8 cellular contexts compared by ENCODE assay signal in genomic region chr6:34657037-34657306, GRCh38. TPM values are rescaled to one million over a fixed set of nuclear protein-coding genes. Genes with fewer than 3 reads are reported as not detected.
DNase-seq lines count a peak whose midpoint lies in the region; ATAC-seq, FAIRE-seq and TF ChIP-seq lines count a peak whose summit lies in the region.

No MANE protein-coding gene starts in this region.

- H3K9me3 Mint-ChIP-seq in activated CD4-positive, alpha-beta T cell treated with anti-CD3 and anti-CD28 coated beads, Interleukin-2, amount 10 ng/mL, durations not matched to agents 7 days and 5 days: no peaks in the 10 kb centered on the region
- no peaks in the 10 kb centered on the region for H3K9me3 Mint-ChIP-seq in activated T-helper 2 cell treated with anti-CD3 and anti-CD28 coated beads, Interferon-gamma antibody, Interleukin-2, Interleukin-4, amounts not matched to agents 10 μg/mL and 5 μg/mL and 100 μg/mL, durations not matched to agents 14 hours and 24 hours and 36 hours

- dilution Hi-C loops in keratinocyte (cut with MboI; ENCODE audit: extremely low pct_ligation_motif_present, low sequenced_read_pairs): no loop called here

- peak overlapping the region; percentile 93 for H3K27ac Mint-ChIP-seq in activated CD4-positive, alpha-beta T cell treated with anti-CD3 and anti-CD28 coated beads, Interleukin-2, amount 10 ng/mL, durations not matched to agents 7 days and 5 days
- H3K27ac Mint-ChIP-seq in activated T-helper 2 cell treated with anti-CD3 and anti-CD28 coated beads, Interferon-gamma antibody, Interleukin-2, Interleukin-4, amounts not matched to agents 10 μg/mL and 5 μg/mL and 100 μg/mL, durations not matched to agents 14 hours and 24 hours and 36 hours: peak overlapping the region; percentile 97

- ATAC-seq in thoracic aorta (ENCODE audit: insufficient number of reproducible peaks, low FRiP score, low read depth): no peak
- ATAC-seq in HG03457 (IDR thresholded peaks at IDR 0.05; ENCODE audit: unreplicated experiment): no peak
- ATAC-seq in HG02642 (IDR thresholded peaks at IDR 0.05; ENCODE audit: poor library complexity, unreplicated experiment): no peak

- H3K4me1 Mint-ChIP-seq in activated CD4-positive, alpha-beta T cell treated with anti-CD3 and anti-CD28 coated beads, Interleukin-2, amount 10 ng/mL, durations not matched to agents 7 days and 5 days: peaks cover 57% of the 10 kb centered on the region
- peaks cover 47% of the 10 kb centered on the region for H3K4me1 Mint-ChIP-seq in activated T-helper 2 cell treated with anti-CD3 and anti-CD28 coated beads, Interferon-gamma antibody, Interleukin-2, Interleukin-4, amounts not matched to agents 10 μg/mL and 5 μg/mL and 100 μg/mL, durations not matched to agents 14 hours and 24 hours and 36 hours (ENCODE audit: low read depth)

- no peaks in the 10 kb centered on the region for H3K9me3 ChIP-seq in keratinocyte (ENCODE audit: control insufficient read depth, low read depth, low read length)
- H3K9me3 ChIP-seq in thoracic aorta: no peaks in the 10 kb centered on the region

- H3K27me3 Mint-ChIP-seq in activated CD4-positive, alpha-beta T cell treated with anti-CD3 and anti-CD28 coated beads, Interleukin-2, amount 10 ng/mL, durations not matched to agents 7 days and 5 days: no peaks in the 10 kb centered on the region
- H3K27me3 Mint-ChIP-seq in activated T-helper 2 cell treated with anti-CD3 and anti-CD28 coated beads, Interferon-gamma antibody, Interleukin-2, Interleukin-4, amounts not matched to agents 10 μg/mL and 5 μg/mL and 100 μg/mL, durations not matched to agents 14 hours and 24 hours and 36 hours (ENCODE audit: low read depth): no peaks in the 10 kb centered on the region

- H3K36me3 ChIP-seq in keratinocyte (ENCODE audit: control insufficient read depth in 2 of 2, extremely low read depth in 1 of 2, insufficient read depth in 2 of 2, low read length in 2 of 2) (peaks cover 12 to 14% of the 10 kb centered on the region in 2 experiments), thoracic aorta (no peaks in the 10 kb centered on the region)

- peak overlapping the region in 2 of 3 experiments; percentile 65 to 71 for H3K4me3 ChIP-seq in keratinocyte (ENCODE audit: control insufficient read depth in 2 of 3, extremely low read depth in 1 of 3, insufficient read depth in 2 of 3, low read depth in 1 of 3, low read length in 3 of 3)
- H3K4me3 ChIP-seq in thoracic aorta: peak overlapping the region; percentile 63

- H3K4me1 ChIP-seq in keratinocyte (ENCODE audit: control insufficient read depth, extremely low read depth, insufficient read depth, low read length): peaks cover 34% of the 10 kb centered on the region
- H3K4me1 ChIP-seq in thoracic aorta (ENCODE audit: control insufficient read depth in 1 of 2, low read depth in 2 of 2): peaks cover 30 to 34% of the 10 kb centered on the region in 2 donors

- no peaks in the 10 kb centered on the region for H3K9me1 ChIP-seq in keratinocyte (ENCODE audit: control insufficient read depth, extremely low read depth, insufficient read depth, low read length)

- H3K27ac ChIP-seq in keratinocyte (ENCODE audit: control insufficient read depth, insufficient read depth, low read length) (peak overlapping the region; percentile 95), thoracic aorta (peak overlapping the region; percentile 74 to 80)

- H4K20me1 ChIP-seq in keratinocyte (ENCODE audit: control insufficient read depth, extremely low read depth, insufficient read depth, low read length): no peaks in the 10 kb centered on the region

- H3K79me2 ChIP-seq in keratinocyte (ENCODE audit: control insufficient read depth, insufficient read depth, low read length): peaks cover 76% of the 10 kb centered on the region

- peak overlapping the region; percentile 66 for H3K4me3 Mint-ChIP-seq in activated CD4-positive, alpha-beta T cell treated with anti-CD3 and anti-CD28 coated beads, Interleukin-2, amount 10 ng/mL, durations not matched to agents 7 days and 5 days
- peak overlapping the region; percentile 78 for H3K4me3 Mint-ChIP-seq in activated T-helper 2 cell treated with anti-CD3 and anti-CD28 coated beads, Interferon-gamma antibody, Interleukin-2, Interleukin-4, amounts not matched to agents 10 μg/mL and 5 μg/mL and 100 μg/mL, durations not matched to agents 14 hours and 24 hours and 36 hours (ENCODE audit: low read depth)

- FAIRE-seq in keratinocyte (lab: Jason Lieb, UNC): no peak

- peaks cover 20% of the 10 kb centered on the region for H3K36me3 Mint-ChIP-seq in activated CD4-positive, alpha-beta T cell treated with anti-CD3 and anti-CD28 coated beads, Interleukin-2, amount 10 ng/mL, durations not matched to agents 7 days and 5 days (ENCODE audit: low read depth)
- peaks cover 25% of the 10 kb centered on the region for H3K36me3 Mint-ChIP-seq in activated T-helper 2 cell treated with anti-CD3 and anti-CD28 coated beads, Interferon-gamma antibody, Interleukin-2, Interleukin-4, amounts not matched to agents 10 μg/mL and 5 μg/mL and 100 μg/mL, durations not matched to agents 14 hours and 24 hours and 36 hours (ENCODE audit: low read depth)

- H3K27me3 ChIP-seq in keratinocyte (ENCODE audit: control insufficient read depth, extremely low read depth, insufficient read depth, low read length) (no peaks in the 10 kb centered on the region), thoracic aorta (replicated peaks; ENCODE audit: insufficient read depth) (no peaks in the 10 kb centered on the region)

- intact Hi-C loops in activated T-helper 2 cell treated with anti-CD3 and anti-CD28 coated beads, Interferon-gamma antibody, Interleukin-2, Interleukin-4, amounts not matched to agents 10 μg/mL and 5 μg/mL and 100 μg/mL, durations not matched to agents 14 hours and 24 hours and 36 hours (cut with micrococcal nuclease): loop anchor here (2.0 to 5.0 kb wide), 2 partner anchors 40 to 45 kb away; partner anchors contain the start of gene ILRUN

- DNase-seq in activated CD4-positive, alpha-beta T cell treated with anti-CD3 and anti-CD28 coated beads, Interleukin-2, amount 10 ng/mL, durations not matched to agents 7 days and 5 days: no peak
- DNase-seq in activated CD4-positive, alpha-beta T cell treated with anti-CD3 and anti-CD28 coated beads for 4 hours: no peak
- no peak for DNase-seq in activated T-helper 2 cell treated with anti-CD3 and anti-CD28 coated beads, Interferon-gamma antibody, Interleukin-2, Interleukin-4, amounts not matched to agents 10 μg/mL and 5 μg/mL and 100 μg/mL, durations not matched to agents 14 hours and 24 hours and 36 hours (ENCODE audit: low spot score)
- DNase-seq in keratinocyte (ENCODE audit: low read depth, low spot score) (no peak), thoracic aorta (ENCODE audit: low spot score) (no peak), NCI-H1436 (lab: John Stamatoyannopoulos, UW) (no peak)

- POLR2A ChIA-PET in activated CD4-positive, alpha-beta T cell treated with anti-CD3 and anti-CD28 coated beads, Interleukin-2, amount 10 ng/mL, durations not matched to agents 7 days and 5 days (lab: Charles Lee): interaction anchor here (0.6 kb wide), 1 partner anchor 15 kb away, joined by 3 read pairs; no protein-coding TSS in a partner anchor

- no peak for TF ChIP-seq CTCF in keratinocyte (optimal IDR thresholded peaks at IDR 0.05 in 1 of 3, IDR thresholded peaks at IDR 0.05 in 1 of 3, conservative IDR thresholded peaks at IDR 0.05 in 1 of 3; ENCODE audit: extremely low read depth in 1 of 3, insufficient read depth in 2 of 3, low read length in 3 of 3)
- no peak for TF ChIP-seq CTCF in thoracic aorta (IDR thresholded peaks at IDR 0.05)

- CTCF ChIA-PET in activated CD4-positive, alpha-beta T cell treated with anti-CD3 and anti-CD28 coated beads, Interleukin-2, amount 10 ng/mL, durations not matched to agents 7 days and 5 days (lab: Charles Lee): interaction anchor here (0.9 to 2.7 kb wide), 11 partner anchors 9 to 408 kb away, joined by 3 to 10 read pairs (median 3); no protein-coding TSS in a partner anchor

- peak overlapping the region; percentile 79 for H3K9ac ChIP-seq in keratinocyte (ENCODE audit: control insufficient read depth, extremely low read depth, insufficient read depth, low read length)

- peak overlapping the region; percentile 99 for H3K4me2 ChIP-seq in keratinocyte (ENCODE audit: control insufficient read depth, extremely low read depth, insufficient read depth, low read depth, low read length)

- no peak overlapping the region for H2AFZ ChIP-seq in keratinocyte (ENCODE audit: control insufficient read depth, low read length)

RNA-seq across cellular contexts. Expression of gene ILRUN, which starts 39.6 kb away (rescaled TPM):
- 10 to 100 TPM; 68.0 to 72.0 TPM for total RNA-seq in activated CD4-positive, alpha-beta T cell treated with anti-CD3 and anti-CD28 coated beads, Interleukin-2, amount 10 ng/mL, durations not matched to agents 7 days and 5 days
- 68.7 and 72.9 TPM in 2 replicates for total RNA-seq in activated T-helper 2 cell treated with anti-CD3 and anti-CD28 coated beads, Interferon-gamma antibody, Interleukin-2, Interleukin-4, amounts not matched to agents 10 μg/mL and 5 μg/mL and 100 μg/mL, durations not matched to agents 14 hours and 24 hours and 36 hours
- 54.2 to 64.1 TPM (median 56.4 TPM) in 3 replicates for polyA plus RNA-seq in keratinocyte
- polyA plus RNA-seq in keratinocyte (2011; ENCODE audit: low read depth): 50.2 TPM
- 58.2 and 69.3 TPM in 2 replicates for polyA plus RNA-seq in keratinocyte (2011; cell fraction: cytosol; rRNA removed)
- polyA plus RNA-seq in keratinocyte (2011; cell fraction: nucleus; rRNA removed): 46.2 and 48.6 TPM in 2 replicates
- polyA plus RNA-seq in keratinocyte (2012; ENCODE audit: low replicate concordance): 65.0 and 69.0 TPM in 2 replicates
- polyA minus RNA-seq in keratinocyte: 85.9 to 97.5 TPM (median 87.4 TPM) in 3 replicates
- 59.7 TPM for polyA minus RNA-seq in keratinocyte (2011; cell fraction: cytosol; rRNA and poly(A)+ RNA removed)
- polyA minus RNA-seq in keratinocyte (2011; cell fraction: nucleus; rRNA and poly(A)+ RNA removed): 27.5 and 48.1 TPM in 2 replicates
- total RNA-seq in thoracic aorta: 10 to 100 TPM; 75.4 to 78.9 TPM
